Comparison of ENCODE assay signal across 17 cellular contexts in genomic region chr21:45544449-45545235, GRCh38. TPM values are rescaled to one million over a fixed set of nuclear protein-coding genes. Genes with fewer than 3 reads are reported as not detected.
A peak's percentile ranks its signal among the peaks of the same experiment; 100 is the strongest.
DNase-seq lines count a peak whose midpoint lies in the region; ATAC-seq, FAIRE-seq and TF ChIP-seq lines count a peak whose summit lies in the region.
"Had no signal": no experiment of that assay in that cellular context is flagged by ENCODE, and none has a peak within 500 bp of the region (broad histone marks: within the 10 kb centered on the region; RNA-seq: fewer than 3 reads in every experiment).

No MANE protein-coding gene starts in this region.

- peak; percentile 55 for FAIRE-seq in GM12891 (lab: Jason Lieb, UNC)
- FAIRE-seq: endometrium had no signal

- TF ChIP-seq CTCF in CD8-positive, alpha-beta T cell (IDR thresholded peaks at IDR 0.05): no peak
- TF ChIP-seq CTCF in omental fat pad (IDR thresholded peaks at IDR 0.05): no peak

- peak overlapping the region; percentile 5 for H3K4me3 Mint-ChIP-seq in CD8-positive, alpha-beta T cell
- no peak overlapping the region for H3K4me3 Mint-ChIP-seq in effector memory CD8-positive, alpha-beta T cell

- H3K27ac Mint-ChIP-seq in CD8-positive, alpha-beta T cell: no peak overlapping the region
- no peak overlapping the region for H3K27ac Mint-ChIP-seq in effector memory CD8-positive, alpha-beta T cell
- H3K27ac Mint-ChIP-seq: neural progenitor cell had no signal

- DNase-seq in CD8-positive, alpha-beta T cell: peak in 1 of 7 experiments; percentile 42
- DNase-seq in GM12891 (ENCODE audit: insufficient read length, low spot score): peak; percentile 6
- peak; percentile 41 for DNase-seq in ecto neural progenitor cell (ENCODE audit: low spot score)
- peak; percentile 16 for DNase-seq in omental fat pad (ENCODE audit: low spot score)
- no peak for DNase-seq in COLO829 (ENCODE audit: low spot score)
- DNase-seq in effector memory CD8-positive, alpha-beta T cell: no peak
- no peak for DNase-seq in HuH-7.5 (ENCODE audit: low spot score)
- DNase-seq: activated naive CD4-positive, alpha-beta T cell; brain microvascular endothelial cell; mammary epithelial cell; NCI-H1105 treated with DMSO at 0.1 percent for 48 hours; SIG-M5 had no signal

- H3K9me3 ChIP-seq in CD8-positive, alpha-beta T cell (ENCODE audit: low read length): no peaks in the 10 kb centered on the region

- H3K4me3 ChIP-seq in CD8-positive, alpha-beta T cell (ENCODE audit: low read depth, low read length): no peak overlapping the region
- H3K4me3 ChIP-seq: neural progenitor cell, smooth muscle cell had no signal

- CTCF ChIA-PET in CD8-positive, alpha-beta T cell (lab: Charles Lee): interaction anchor here (1.0 kb wide), 1 partner anchor 51 kb away, joined by 3 read pairs; no protein-coding TSS in a partner anchor

- no peaks in the 10 kb centered on the region for H3K36me3 ChIP-seq in CD8-positive, alpha-beta T cell (ENCODE audit: insufficient read depth, low read length)
- H3K36me3 ChIP-seq: brain microvascular endothelial cell, neural progenitor cell had no signal

- H3K27me3 ChIP-seq in CD8-positive, alpha-beta T cell (ENCODE audit: insufficient read depth, low read length): no peaks in the 10 kb centered on the region
- H3K27me3 ChIP-seq: brain microvascular endothelial cell, neural progenitor cell had no signal

- intact Hi-C loops in CD8-positive, alpha-beta T cell (cut with DNase I, micrococcal nuclease): loop anchor here (5.0 kb wide), 3 partner anchors 62 to 727 kb away; partner anchors contain the start of gene SUMO3 (in 1 of the 2)

- H3K27me3 Mint-ChIP-seq in CD8-positive, alpha-beta T cell (ENCODE audit: low read depth): no peaks in the 10 kb centered on the region
- H3K27me3 Mint-ChIP-seq in effector memory CD8-positive, alpha-beta T cell: no peaks in the 10 kb centered on the region

- no peaks in the 10 kb centered on the region for H3K36me3 Mint-ChIP-seq in CD8-positive, alpha-beta T cell
- H3K36me3 Mint-ChIP-seq in effector memory CD8-positive, alpha-beta T cell (ENCODE audit: insufficient read depth): no peaks in the 10 kb centered on the region
- H3K36me3 Mint-ChIP-seq: neural progenitor cell had no signal

- no peaks in the 10 kb centered on the region for H3K9me3 Mint-ChIP-seq in CD8-positive, alpha-beta T cell
- H3K9me3 Mint-ChIP-seq in effector memory CD8-positive, alpha-beta T cell: no peaks in the 10 kb centered on the region
- H3K9me3 Mint-ChIP-seq: CD14-positive monocyte, neural progenitor cell had no signal

- peaks cover 21% of the 10 kb centered on the region for H3K4me1 Mint-ChIP-seq in CD8-positive, alpha-beta T cell (ENCODE audit: low read depth)
- H3K4me1 Mint-ChIP-seq in effector memory CD8-positive, alpha-beta T cell (ENCODE audit: low read depth in 2 of 2): peaks cover 3 to 10% of the 10 kb centered on the region in 2 donors

- POLR2A ChIA-PET in CD8-positive, alpha-beta T cell (lab: Charles Lee): no interaction called here

- ATAC-seq in CD8-positive, alpha-beta T cell: no peak
- ATAC-seq in omental fat pad (ENCODE audit: low FRiP score): no peak
- no peak for ATAC-seq in effector memory CD8-positive, alpha-beta T cell (replicated peaks)

- H3K27ac ChIP-seq in CD8-positive, alpha-beta T cell (ENCODE audit: low read depth, low read length): no peak overlapping the region
- H3K27ac ChIP-seq: brain microvascular endothelial cell, KMS-11, neural progenitor cell had no signal

- H3K4me1 ChIP-seq in CD8-positive, alpha-beta T cell (ENCODE audit: insufficient read depth, low read length): peaks cover 17% of the 10 kb centered on the region

- no peak for TF ChIP-seq POLR2A in GM12891 (IDR thresholded peaks at IDR 0.05; ENCODE audit: low read depth, low read length)

TF ChIP-seq in GM12891, 5 proteins besides CTCF, POLR2A, EP300 and RAD21:
- TF ChIP-seq POLR2AphosphoS5 (IDR thresholded peaks at IDR 0.05; ENCODE audit: low read depth, low read length): no peak
- TF ChIP-seq PAX5 (IDR thresholded peaks at IDR 0.05; ENCODE audit: insufficient read depth, low read length, severe bottlenecking): no peak

RNA-seq across cellular contexts. Expression of gene SLC19A1, which starts 2.4 kb away (rescaled TPM):
- 1 to 10 TPM; 8.8 to 9.0 TPM for total RNA-seq in CD8-positive, alpha-beta T cell
- 8.4 TPM for polyA plus RNA-seq in GM12891 (2012; ENCODE audit: low read depth, missing spikeins)
- 10 to 100 TPM in 3 of 4 donors, 1 to 10 TPM in 1; 5.8 to 18.6 (median 14.6) TPM for total RNA-seq in omental fat pad

Comparison
In these comparisons a context has a peak if more than half of its experiments do, and no peak if none do; other contexts are left out.
1. DNase-seq: peak in GM12891 (single experiment), ecto neural progenitor cell (single experiment) and omental fat pad (single experiment); none in COLO829 (single experiment), effector memory CD8-positive, alpha-beta T cell (0 of 3) and HuH-7.5 (single experiment).